37 cellular contexts compared by ENCODE assay signal in genomic region chr1:4770713-4771112, GRCh38.
DNase-seq lines count a peak whose midpoint lies in the region; ATAC-seq, FAIRE-seq and TF ChIP-seq lines count a peak whose summit lies in the region.
"Had no signal": no experiment of that assay in that cellular context is flagged by ENCODE, and none has a peak within 500 bp of the region (broad histone marks: within the 10 kb centered on the region; RNA-seq: fewer than 3 reads in every experiment).

No MANE protein-coding gene starts in this region.

- no peak overlapping the region for H2AK5ac ChIP-seq in neuronal stem cell (ENCODE audit: low read depth, low read length)

- no peak overlapping the region for H3K4me3 Mint-ChIP-seq in chondrocyte (ENCODE audit: unreplicated experiment)
- H3K4me3 Mint-ChIP-seq: B cell; CD14-positive monocyte; CD4-positive, alpha-beta memory T cell; CD4-positive, alpha-beta T cell; CD4-positive, CD25-positive, alpha-beta regulatory T cell; CD8-positive, alpha-beta memory T cell; CD8-positive, alpha-beta T cell had no signal

- H3K18ac ChIP-seq in neuronal stem cell (ENCODE audit: low read length), result peak overlapping the region; percentile 48

- H3K79me1 ChIP-seq in neuronal stem cell (ENCODE audit: low read depth, low read length), result no peaks in the 10 kb centered on the region

- H3K27me3 Mint-ChIP-seq in chondrocyte (ENCODE audit: low read depth), result no peaks in the 10 kb centered on the region
- H3K27me3 Mint-ChIP-seq: B cell; CD4-positive, alpha-beta T cell; CD4-positive, CD25-positive, alpha-beta regulatory T cell had no signal

- no peak overlapping the region for H4K91ac ChIP-seq in neuronal stem cell (ENCODE audit: low read depth, low read length, poor library complexity)

- H3K4ac ChIP-seq in neuronal stem cell (ENCODE audit: low read length), result no peak overlapping the region

- no peak for ATAC-seq in HG03378 (IDR thresholded peaks at IDR 0.05; ENCODE audit: unreplicated experiment)
- ATAC-seq: A549; CD8-positive, alpha-beta T cell had no signal

- intact Hi-C loops in kidney (cut with DNase I) (no loop called here), spleen (cut with DNase I; ENCODE audit: low total_unique reads) (no loop called here)

- no peak overlapping the region for H3K23ac ChIP-seq in neuronal stem cell (ENCODE audit: low read depth, low read length, poor library complexity)

- H3K27me3 ChIP-seq in neuronal stem cell (ENCODE audit: control insufficient read depth in 3 of 3, insufficient read depth in 3 of 3, low read depth in 1 of 3, low read length in 3 of 3) (no peaks in the 10 kb centered on the region), spleen (replicated peaks in 1 of 7) (peaks cover 0 to 16% (median 0%) of the 10 kb centered on the region in 7 donors)
- H3K27me3 ChIP-seq: BE2C; BLaER1; BLaER1 treated with 17β-estradiol and CSF1 and Interleukin-3, amounts not matched to agents 10 nM and 100 nM had no signal

- H2BK5ac ChIP-seq in neuronal stem cell (ENCODE audit: low read length), result no peak overlapping the region

- H3K36me3 ChIP-seq in kidney (ENCODE audit: control insufficient read depth in 1 of 2, insufficient read depth in 2 of 2, low read length in 2 of 2) (no peaks in the 10 kb centered on the region), neuronal stem cell (replicated peaks in 1 of 2; ENCODE audit: control insufficient read depth in 2 of 2, insufficient read depth in 2 of 2, low read length in 2 of 2) (no peaks in the 10 kb centered on the region), spleen (no peaks in the 10 kb centered on the region)
- H3K36me3 ChIP-seq: BE2C; BLaER1; BLaER1 treated with 17β-estradiol and CSF1 and Interleukin-3, amounts not matched to agents 10 nM and 100 nM had no signal

- H3K9me3 ChIP-seq in kidney (ENCODE audit: control insufficient read depth in 1 of 2, low read length in 2 of 2), result no peaks in the 10 kb centered on the region
- no peaks in the 10 kb centered on the region for H3K9me3 ChIP-seq in neuronal stem cell (replicated peaks in 1 of 2; ENCODE audit: control insufficient read depth in 2 of 2, insufficient read depth in 1 of 2, low read depth in 1 of 2, low read length in 2 of 2)
- no peaks in the 10 kb centered on the region for H3K9me3 ChIP-seq in spleen
- H3K9me3 ChIP-seq: A549; BE2C; BLaER1; BLaER1 treated with 17β-estradiol and CSF1 and Interleukin-3, amounts not matched to agents 10 nM and 100 nM; Caco-2 had no signal

- no peak overlapping the region for H3K14ac ChIP-seq in neuronal stem cell (ENCODE audit: low read length)

- no peaks in the 10 kb centered on the region for H3K36me3 Mint-ChIP-seq in chondrocyte (ENCODE audit: low read depth)
- H3K36me3 Mint-ChIP-seq: CD14-positive monocyte; CD4-positive, alpha-beta memory T cell; CD4-positive, CD25-positive, alpha-beta regulatory T cell; CD8-positive, alpha-beta memory T cell; CD8-positive, alpha-beta T cell had no signal

- peak; percentile 54 for DNase-seq in chondrocyte (ENCODE audit: low spot score)
- peak; percentile 7 for DNase-seq in kidney
- DNase-seq in neuronal stem cell (ENCODE audit: low spot score), result no peak
- DNase-seq in spleen, result peak; percentile 33
- DNase-seq in NCI-H524 (lab: John Stamatoyannopoulos, UW), result no peak
- no peak for DNase-seq in Ammon's horn (ENCODE audit: low spot score)
- DNase-seq in activated CD8-positive, alpha-beta memory T cell treated with anti-CD3 and anti-CD28 coated beads, Interleukin-2, amount 50 U/mL, for 48 hours, result no peak
- DNase-seq: 8988T; ACHN; AML-193; BE2C; C1 segment of cervical spinal cord; Caco-2; Calu3; CD4-positive, alpha-beta memory T cell; CD4-positive, alpha-beta T cell; CD4-positive, CD25-positive, alpha-beta regulatory T cell; CD8-positive, alpha-beta memory T cell; CD8-positive, alpha-beta T cell; COR-L47; DMS 273 treated with DMSO at 0.1 percent for 48 hours; DMS153; DMS53; DMS79; DMS79 treated with DMSO at 0.1 percent for 48 hours; DND-41; EL had no signal

- H3K9ac ChIP-seq in kidney (ENCODE audit: low read length in 2 of 2) (no peak overlapping the region), neuronal stem cell (ENCODE audit: low read depth, low read length, poor library complexity) (no peak overlapping the region)
- H3K9ac ChIP-seq: BLaER1; BLaER1 treated with 17β-estradiol and CSF1 and Interleukin-3, amounts not matched to agents 10 nM and 100 nM had no signal

- TF ChIP-seq POLR2A in spleen (IDR thresholded peaks at IDR 0.05), result no peak

- H2BK12ac ChIP-seq in neuronal stem cell (ENCODE audit: low read length), result no peak overlapping the region

- no peak overlapping the region for H3K27ac ChIP-seq in kidney (ENCODE audit: low read depth in 2 of 2, low read length in 2 of 2)
- H3K27ac ChIP-seq in neuronal stem cell (replicated peaks; ENCODE audit: low read length), result no peak overlapping the region
- no peak overlapping the region for H3K27ac ChIP-seq in spleen
- H3K27ac ChIP-seq: 22Rv1; A549; BLaER1; BLaER1 treated with 17β-estradiol and CSF1 and Interleukin-3, amounts not matched to agents 10 nM and 100 nM; C4-2B had no signal

- no peak overlapping the region for H3K4me2 ChIP-seq in neuronal stem cell (ENCODE audit: insufficient read depth, low read length, poor library complexity, severe bottlenecking)
- H3K4me2 ChIP-seq: A549; BLaER1; BLaER1 treated with 17β-estradiol and CSF1 and Interleukin-3, amounts not matched to agents 10 nM and 100 nM had no signal

- no peak for FAIRE-seq in kidney (lab: Jason Lieb, UNC)
- FAIRE-seq: A204.1, A549, D721Med had no signal

- H3K4me1 Mint-ChIP-seq in chondrocyte (ENCODE audit: low read depth), result no peaks in the 10 kb centered on the region
- H3K4me1 Mint-ChIP-seq: B cell; CD14-positive monocyte; CD4-positive, alpha-beta memory T cell; CD4-positive, CD25-positive, alpha-beta regulatory T cell; CD8-positive, alpha-beta memory T cell had no signal

- H3K27ac Mint-ChIP-seq in chondrocyte (ENCODE audit: unreplicated experiment), result no peak overlapping the region
- H3K27ac Mint-ChIP-seq: B cell; CD14-positive monocyte; CD4-positive, alpha-beta memory T cell; CD4-positive, alpha-beta T cell; CD8-positive, alpha-beta memory T cell; CD8-positive, alpha-beta T cell had no signal

- no CpG with 5 or more reads among the region's 8 CpGs for WGBS in neuronal stem cell (ENCODE audit: extremely low coverage in 2 of 2, insufficient read length in 2 of 2, insufficient replicate concordance in 1 of 2), 2 donors
- 38 to 63% (median 55%) methylated on average over 8 of the region's 8 CpGs for WGBS in spleen, 5 donors

- no peak overlapping the region for H2AFZ ChIP-seq in neuronal stem cell (ENCODE audit: low read length)

- no peak overlapping the region for H2BK15ac ChIP-seq in neuronal stem cell (ENCODE audit: low read length)

- no peak overlapping the region for H2BK120ac ChIP-seq in neuronal stem cell (ENCODE audit: low read depth, low read length)

- H3K4me1 ChIP-seq in kidney (ENCODE audit: control insufficient read depth in 1 of 2, insufficient read depth in 1 of 2, low read depth in 1 of 2, low read length in 2 of 2), result no peaks in the 10 kb centered on the region
- peaks cover 0 to 3% of the 10 kb centered on the region in 2 donors for H3K4me1 ChIP-seq in neuronal stem cell (ENCODE audit: control insufficient read depth in 2 of 2, insufficient read depth in 1 of 2, low read depth in 1 of 2, low read length in 2 of 2)
- no peaks in the 10 kb centered on the region for H3K4me1 ChIP-seq in spleen
- H3K4me1 ChIP-seq: A549; BE2C; BLaER1; BLaER1 treated with 17β-estradiol and CSF1 and Interleukin-3, amounts not matched to agents 10 nM and 100 nM; Caco-2 had no signal

- TF ChIP-seq CTCF in chondrocyte (IDR thresholded peaks at IDR 0.05) (no peak), kidney (IDR thresholded peaks at IDR 0.05; ENCODE audit: borderline replicate concordance, extremely low read depth, insufficient read depth) (no peak), spleen (IDR thresholded peaks at IDR 0.05 in 8 of 11, conservative IDR thresholded peaks at IDR 0.05 in 3 of 11) (no peak)

- peaks cover 12% of the 10 kb centered on the region for H3K9me3 Mint-ChIP-seq in chondrocyte (ENCODE audit: low read depth)
- H3K9me3 Mint-ChIP-seq: CD14-positive monocyte; CD4-positive, alpha-beta T cell; CD4-positive, CD25-positive, alpha-beta regulatory T cell; CD8-positive, alpha-beta memory T cell; CD8-positive, alpha-beta T cell had no signal

- no peak overlapping the region for H4K8ac ChIP-seq in neuronal stem cell (ENCODE audit: low read depth, low read length)

- H3K4me3 ChIP-seq in kidney (ENCODE audit: low read length in 2 of 2) (no peak overlapping the region), neuronal stem cell (ENCODE audit: low read length in 2 of 2) (no peak overlapping the region), spleen (no peak overlapping the region)
- H3K4me3 ChIP-seq: A549; BLaER1; BLaER1 treated with 17β-estradiol and CSF1 and Interleukin-3, amounts not matched to agents 10 nM and 100 nM had no signal

Comparison
In these comparisons a context has a peak if more than half of its experiments do, and no peak if none do; other contexts are left out.
1. DNase-seq: peak in chondrocyte (single experiment), kidney (single experiment) and spleen (single experiment); none in neuronal stem cell (single experiment), NCI-H524 (0 of 2), Ammon's horn (single experiment) and activated CD8-positive, alpha-beta memory T cell treated with anti-CD3 and anti-CD28 coated beads, Interleukin-2, amount 50 U/mL, for 48 hours (single experiment).